ENCODE assay signal across 9 cellular contexts in genomic region chr17:81865733-81866439, GRCh38. TPM values are rescaled to one million over a fixed set of nuclear protein-coding genes. Genes with fewer than 3 reads are reported as not detected.
A peak's percentile ranks its signal among the peaks of the same experiment; 100 is the strongest.
DNase-seq lines count a peak whose midpoint lies in the region; ATAC-seq and TF ChIP-seq lines count a peak whose summit lies in the region.
"Had no signal": no experiment of that assay in that cellular context is flagged by ENCODE, and none has a peak within 500 bp of the region (broad histone marks: within the 10 kb centered on the region; RNA-seq: fewer than 3 reads in every experiment).

No MANE protein-coding gene starts in this region.

- intact Hi-C loops in posterior vena cava (cut with DNase I) = no loop called here

- H3K36me3 Mint-ChIP-seq in activated naive CD4-positive, alpha-beta T cell treated with anti-CD3 and anti-CD28 coated beads, Interleukin-2, amount 10 ng/mL, durations not matched to agents 7 days and 5 days = peaks cover 34% of the 10 kb centered on the region

- H3K9me3 Mint-ChIP-seq in activated naive CD4-positive, alpha-beta T cell treated with anti-CD3 and anti-CD28 coated beads, Interleukin-2, amount 10 ng/mL, durations not matched to agents 7 days and 5 days = no peaks in the 10 kb centered on the region
- no peaks in the 10 kb centered on the region for H3K9me3 Mint-ChIP-seq in stimulated activated naive CD8-positive, alpha-beta T cell treated with anti-CD3 and anti-CD28 coated beads, Interleukin-15, amount 100 ng/mL, for 72 hours

- no peak for ATAC-seq in stimulated activated naive CD8-positive, alpha-beta T cell treated with anti-CD3 and anti-CD28 coated beads, Interleukin-15, amount 100 ng/mL, for 72 hours
- no peak for ATAC-seq in GM21528 (IDR thresholded peaks at IDR 0.05; ENCODE audit: low FRiP score, unreplicated experiment)

- DNase-seq in activated naive CD4-positive, alpha-beta T cell treated with anti-CD3 and anti-CD28 coated beads, Interleukin-2, amount 10 ng/mL, durations not matched to agents 7 days and 5 days = no peak
- no peak for DNase-seq in activated naive CD4-positive, alpha-beta T cell treated with Interleukin-2 at 50 U/mL for 16 hours
- DNase-seq in SK-MEL-5 (ENCODE audit: low read depth, low spot score) (peak; percentile 33), fibroblast of mammary gland (ENCODE audit: low read depth) (peak; percentile 72), posterior vena cava (ENCODE audit: low spot score) (no peak), SIG-M5 treated with dmso at 0.1 percent for 504 hours (lab: John Stamatoyannopoulos, UW; ENCODE audit: unreplicated experiment) (no peak)
- DNase-seq in stimulated activated naive CD8-positive, alpha-beta T cell treated with anti-CD3 and anti-CD28 coated beads, Interleukin-15, amount 100 ng/mL, for 72 hours = no peak

- H3K4me3 Mint-ChIP-seq in activated naive CD4-positive, alpha-beta T cell treated with anti-CD3 and anti-CD28 coated beads, Interleukin-2, amount 10 ng/mL, durations not matched to agents 7 days and 5 days = no peak overlapping the region
- H3K4me3 Mint-ChIP-seq in stimulated activated naive CD8-positive, alpha-beta T cell treated with anti-CD3 and anti-CD28 coated beads, Interleukin-15, amount 100 ng/mL, for 72 hours = peak overlapping the region; percentile 2 to 43

- H3K4me3 ChIP-seq in fibroblast of mammary gland (ENCODE audit: control insufficient read depth, low read depth, low read length) = no peak overlapping the region

- no peak for TF ChIP-seq CTCF in fibroblast of mammary gland (conservative IDR thresholded peaks at IDR 0.05; ENCODE audit: control insufficient read depth, insufficient read depth, low read depth, low read length)

- peak overlapping the region; percentile 81 for H3K27ac Mint-ChIP-seq in activated naive CD4-positive, alpha-beta T cell treated with anti-CD3 and anti-CD28 coated beads, Interleukin-2, amount 10 ng/mL, durations not matched to agents 7 days and 5 days
- peak overlapping the region in 1 of 2 donors; percentile 92 for H3K27ac Mint-ChIP-seq in stimulated activated naive CD8-positive, alpha-beta T cell treated with anti-CD3 and anti-CD28 coated beads, Interleukin-15, amount 100 ng/mL, for 72 hours

- in situ Hi-C loops in SK-MEL-5 (cut with HindIII; ENCODE audit: low pct_unique_long_range_greater_than_20kb, low sequenced_read_pairs) = no loop called here

- H3K27me3 Mint-ChIP-seq in activated naive CD4-positive, alpha-beta T cell treated with anti-CD3 and anti-CD28 coated beads, Interleukin-2, amount 10 ng/mL, durations not matched to agents 7 days and 5 days = peaks cover 2% of the 10 kb centered on the region
- H3K27me3 Mint-ChIP-seq in stimulated activated naive CD8-positive, alpha-beta T cell treated with anti-CD3 and anti-CD28 coated beads, Interleukin-15, amount 100 ng/mL, for 72 hours = no peaks in the 10 kb centered on the region

- peaks cover 56% of the 10 kb centered on the region for H3K4me1 Mint-ChIP-seq in activated naive CD4-positive, alpha-beta T cell treated with anti-CD3 and anti-CD28 coated beads, Interleukin-2, amount 10 ng/mL, durations not matched to agents 7 days and 5 days
- peaks cover 79% of the 10 kb centered on the region for H3K4me1 Mint-ChIP-seq in stimulated activated naive CD8-positive, alpha-beta T cell treated with anti-CD3 and anti-CD28 coated beads, Interleukin-15, amount 100 ng/mL, for 72 hours

- CTCF ChIA-PET in activated naive CD4-positive, alpha-beta T cell treated with anti-CD3 and anti-CD28 coated beads, Interleukin-2, amount 10 ng/mL, durations not matched to agents 7 days and 5 days (lab: Charles Lee) = interaction anchor here (1.2 kb wide), 1 partner anchor 154 kb away, joined by 3 read pairs; no protein-coding TSS in a partner anchor

RNA-seq across cellular contexts. Expression of gene ARHGDIA, which starts 5.3 kb away (rescaled TPM):
- total RNA-seq in SK-MEL-5 (2014; rRNA removed; shearing (Covaris generic)) = 288 and 306 TPM in 2 replicates
- 1,017 and 1,021 TPM in 2 replicates for polyA plus RNA-seq in SK-MEL-5 (2015; cell fraction: cytosol; rRNA removed)
- 496 and 560 TPM in 2 replicates for polyA plus RNA-seq in SK-MEL-5 (2015; cell fraction: nucleus; rRNA removed)
- 100 to 1,000 TPM; 375 to 421 TPM for total RNA-seq in posterior vena cava

RNA-seq across cellular contexts. Expression of gene P4HB, which starts 5.6 kb away (rescaled TPM):
- total RNA-seq in SK-MEL-5 (2014; rRNA removed; shearing (Covaris generic)) = 1,826 and 1,949 TPM in 2 replicates
- polyA plus RNA-seq in SK-MEL-5 (2015; cell fraction: cytosol; rRNA removed) = 4,439 and 5,254 TPM in 2 replicates
- 1,279 and 1,508 TPM in 2 replicates for polyA plus RNA-seq in SK-MEL-5 (2015; cell fraction: nucleus; rRNA removed)
- total RNA-seq in posterior vena cava = 100 to 1,000 TPM; 339 to 482 TPM

RNA-seq across cellular contexts. Expression of gene ALYREF, which starts 25.5 kb away (rescaled TPM):
- 245 and 252 TPM in 2 replicates for total RNA-seq in SK-MEL-5 (2014; rRNA removed; shearing (Covaris generic))
- 200 and 214 TPM in 2 replicates for polyA plus RNA-seq in SK-MEL-5 (2015; cell fraction: cytosol; rRNA removed)
- polyA plus RNA-seq in SK-MEL-5 (2015; cell fraction: nucleus; rRNA removed) = 51.9 and 82.2 TPM in 2 replicates
- 10 to 100 TPM; 34.3 to 36.3 TPM for total RNA-seq in posterior vena cava

RNA-seq across cellular contexts. Expression of gene ANAPC11, which starts 25.6 kb away (rescaled TPM):
- 315 and 336 TPM in 2 replicates for total RNA-seq in SK-MEL-5 (2014; rRNA removed; shearing (Covaris generic))
- 295 and 435 TPM in 2 replicates for polyA plus RNA-seq in SK-MEL-5 (2015; cell fraction: cytosol; rRNA removed)
- polyA plus RNA-seq in SK-MEL-5 (2015; cell fraction: nucleus; rRNA removed) = 60.7 and 104 TPM in 2 replicates
- 10 to 100 TPM; 73.3 to 84.8 TPM for total RNA-seq in posterior vena cava

RNA-seq across cellular contexts. Expression of gene PPP1R27, which starts 31.0 kb away (rescaled TPM):
- total RNA-seq in SK-MEL-5 (2014; rRNA removed; shearing (Covaris generic)) = 0.56 and 0.63 TPM in 2 replicates
- 0.80 and 1.5 TPM in 2 replicates for polyA plus RNA-seq in SK-MEL-5 (2015; cell fraction: cytosol; rRNA removed)
- 0.67 and 1.1 TPM in 2 replicates for polyA plus RNA-seq in SK-MEL-5 (2015; cell fraction: nucleus; rRNA removed)
- total RNA-seq in posterior vena cava = not detected
- total RNA-seq: pulmonary artery endothelial cell had no signal

Comparison
In these comparisons a context has a peak if more than half of its experiments do, and no peak if none do; other contexts are left out.
1. DNase-seq: peak in SK-MEL-5 (single experiment) and fibroblast of mammary gland (single experiment); none in activated naive CD4-positive, alpha-beta T cell treated with anti-CD3 and anti-CD28 coated beads, Interleukin-2, amount 10 ng/mL, durations not matched to agents 7 days and 5 days (single experiment), activated naive CD4-positive, alpha-beta T cell treated with Interleukin-2 at 50 U/mL for 16 hours (single experiment), stimulated activated naive CD8-positive, alpha-beta T cell treated with anti-CD3 and anti-CD28 coated beads, Interleukin-15, amount 100 ng/mL, for 72 hours (0 of 2), posterior vena cava (single experiment) and SIG-M5 treated with dmso at 0.1 percent for 504 hours (single experiment).